In genomic region chr19:14116525-14116917, GRCh38 we compare ENCODE assay signal across 10 cellular contexts. TPM values are rescaled to one million over a fixed set of nuclear protein-coding genes. Genes with fewer than 3 reads are reported as not detected.
A peak's percentile ranks its signal among the peaks of the same experiment; 100 is the strongest.
DNase-seq lines count a peak whose midpoint lies in the region; ATAC-seq and TF ChIP-seq lines count a peak whose summit lies in the region.
"Had no signal": no experiment of that assay in that cellular context is flagged by ENCODE, and none has a peak within 500 bp of the region (broad histone marks: within the 10 kb centered on the region; RNA-seq: fewer than 3 reads in every experiment).

No MANE protein-coding gene starts in this region.

- H3K4me3 Mint-ChIP-seq in activated naive CD8-positive, alpha-beta T cell = peak overlapping the region; percentile 95

- H3K9me3 ChIP-seq in SK-N-SH = no peaks in the 10 kb centered on the region

- H3K4me1 ChIP-seq in SK-N-SH (ENCODE audit: control insufficient read depth in 1 of 2, insufficient read depth in 2 of 2, low read depth in 1 of 2, low read length in 1 of 2) = peaks cover 15 to 36% of the 10 kb centered on the region in 2 experiments

- TF ChIP-seq CTCF in SK-N-SH (IDR thresholded peaks at IDR 0.05) = no peak
- TF ChIP-seq CTCF in kidney epithelial cell (IDR thresholded peaks at IDR 0.05; ENCODE audit: insufficient read depth, low read length, poor library complexity, severe bottlenecking) = no peak

- DNase-seq in SK-N-SH (no peak), kidney epithelial cell (ENCODE audit: low read depth) (no peak), substantia nigra (lab: John Stamatoyannopoulos, UW) (peak in 1 of 49 donors; percentile 12), NCI-H524 (lab: John Stamatoyannopoulos, UW) (no peak), ecto neural progenitor cell (ENCODE audit: low spot score) (no peak)
- DNase-seq: 8988T; stimulated activated CD4-positive, alpha-beta T cell treated with anti-CD3 and anti-CD28 coated beads, Interleukin-2, amount 100 ng/mL, for 48 hours had no signal

- TF ChIP-seq EP300 in SK-N-SH (IDR thresholded peaks at IDR 0.05; ENCODE audit: borderline replicate concordance in 1 of 2, low read depth in 1 of 2, low read length in 1 of 2) = no peak

- no peaks in the 10 kb centered on the region for H4K20me1 ChIP-seq in SK-N-SH (ENCODE audit: insufficient read depth)

- H3F3A ChIP-seq in SK-N-SH (replicated peaks; ENCODE audit: insufficient read depth) = peaks cover 12% of the 10 kb centered on the region

- no peaks in the 10 kb centered on the region for H3K27me3 Mint-ChIP-seq in activated naive CD8-positive, alpha-beta T cell

- peak overlapping the region; percentile 69 for H3K9ac ChIP-seq in SK-N-SH

- H3K79me2 ChIP-seq in SK-N-SH (ENCODE audit: insufficient read depth) = peaks cover 40% of the 10 kb centered on the region

- 33% methylated on average over 6 of the region's 6 CpGs for WGBS in SK-N-SH (ENCODE audit: low lambda C conversion rate)

- H3K36me3 ChIP-seq in SK-N-SH (replicated peaks in 1 of 2; ENCODE audit: control insufficient read depth in 1 of 2, insufficient read depth in 2 of 2, low read length in 1 of 2) (no peaks in the 10 kb centered on the region), kidney epithelial cell (ENCODE audit: control insufficient read depth, insufficient read depth, low read length) (peaks cover under 1% of the 10 kb centered on the region)

- H3K27me3 ChIP-seq in SK-N-SH (ENCODE audit: insufficient read depth) (no peaks in the 10 kb centered on the region), kidney epithelial cell (ENCODE audit: control insufficient read depth, insufficient read depth, low read length) (no peaks in the 10 kb centered on the region)

- H3K4me1 Mint-ChIP-seq in activated naive CD8-positive, alpha-beta T cell (ENCODE audit: low read depth) = peaks cover 46% of the 10 kb centered on the region

- ATAC-seq in SK-N-SH treated with all-trans-retinoic acid at 6 μM for 48 hours (no peak), HG02840 (IDR thresholded peaks at IDR 0.05; ENCODE audit: low FRiP score, unreplicated experiment) (no peak)

- H2AFZ ChIP-seq in SK-N-SH (ENCODE audit: low read depth) = no peak overlapping the region

- no peaks in the 10 kb centered on the region for H3K36me3 Mint-ChIP-seq in activated naive CD8-positive, alpha-beta T cell

- no peak for TF ChIP-seq RAD21 in SK-N-SH (IDR thresholded peaks at IDR 0.05; ENCODE audit: low read length)

- POLR2A ChIA-PET in SK-N-SH (lab: Yijun Ruan, JAX) = no interaction called here

- peak overlapping the region; percentile 98 for H3K4me2 ChIP-seq in SK-N-SH

- no peaks in the 10 kb centered on the region for H3K9me3 Mint-ChIP-seq in activated naive CD8-positive, alpha-beta T cell (ENCODE audit: low read depth)

- no peak overlapping the region for H3K27ac ChIP-seq in SK-N-SH (ENCODE audit: low read depth in 2 of 2, low read length in 1 of 2)
- peak overlapping the region; percentile 52 for H3K27ac ChIP-seq in substantia nigra (ENCODE audit: low read depth, low read length, poor library complexity, severe bottlenecking)

- CTCF ChIA-PET in SK-N-SH (lab: Yijun Ruan, JAX) = interaction anchor here (1.8 to 3.5 kb wide), 2 partner anchors 44 to 232 kb away, joined by 5 to 18 read pairs; partner anchors contain the start of gene MISP3

- H3K9me2 ChIP-seq in SK-N-SH = no peaks in the 10 kb centered on the region

- peak overlapping the region; percentile 85 for H3K27ac Mint-ChIP-seq in activated naive CD8-positive, alpha-beta T cell

- H3K4me3 ChIP-seq in SK-N-SH (ENCODE audit: low read depth in 2 of 2, low read length in 1 of 2) (peak overlapping the region; percentile 79 to 80), kidney epithelial cell (ENCODE audit: low read depth, low read length) (peak overlapping the region; percentile 82)

TF ChIP-seq in SK-N-SH, 30 proteins besides CTCF, POLR2A, EP300 and RAD21 (continues in another document):
- TF ChIP-seq, protein P1, sequence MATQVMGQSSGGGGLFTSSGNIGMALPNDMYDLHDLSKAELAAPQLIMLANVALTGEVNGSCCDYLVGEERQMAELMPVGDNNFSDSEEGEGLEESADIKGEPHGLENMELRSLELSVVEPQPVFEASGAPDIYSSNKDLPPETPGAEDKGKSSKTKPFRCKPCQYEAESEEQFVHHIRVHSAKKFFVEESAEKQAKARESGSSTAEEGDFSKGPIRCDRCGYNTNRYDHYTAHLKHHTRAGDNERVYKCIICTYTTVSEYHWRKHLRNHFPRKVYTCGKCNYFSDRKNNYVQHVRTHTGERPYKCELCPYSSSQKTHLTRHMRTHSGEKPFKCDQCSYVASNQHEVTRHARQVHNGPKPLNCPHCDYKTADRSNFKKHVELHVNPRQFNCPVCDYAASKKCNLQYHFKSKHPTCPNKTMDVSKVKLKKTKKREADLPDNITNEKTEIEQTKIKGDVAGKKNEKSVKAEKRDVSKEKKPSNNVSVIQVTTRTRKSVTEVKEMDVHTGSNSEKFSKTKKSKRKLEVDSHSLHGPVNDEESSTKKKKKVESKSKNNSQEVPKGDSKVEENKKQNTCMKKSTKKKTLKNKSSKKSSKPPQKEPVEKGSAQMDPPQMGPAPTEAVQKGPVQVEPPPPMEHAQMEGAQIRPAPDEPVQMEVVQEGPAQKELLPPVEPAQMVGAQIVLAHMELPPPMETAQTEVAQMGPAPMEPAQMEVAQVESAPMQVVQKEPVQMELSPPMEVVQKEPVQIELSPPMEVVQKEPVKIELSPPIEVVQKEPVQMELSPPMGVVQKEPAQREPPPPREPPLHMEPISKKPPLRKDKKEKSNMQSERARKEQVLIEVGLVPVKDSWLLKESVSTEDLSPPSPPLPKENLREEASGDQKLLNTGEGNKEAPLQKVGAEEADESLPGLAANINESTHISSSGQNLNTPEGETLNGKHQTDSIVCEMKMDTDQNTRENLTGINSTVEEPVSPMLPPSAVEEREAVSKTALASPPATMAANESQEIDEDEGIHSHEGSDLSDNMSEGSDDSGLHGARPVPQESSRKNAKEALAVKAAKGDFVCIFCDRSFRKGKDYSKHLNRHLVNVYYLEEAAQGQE (IDR thresholded peaks at IDR 0.05; ENCODE audit: low read depth, low read length) = no peak
- no peak for TF ChIP-seq YY1 (IDR thresholded peaks at IDR 0.05; ENCODE audit: low read depth)
- TF ChIP-seq MEF2A (IDR thresholded peaks at IDR 0.05; ENCODE audit: borderline replicate concordance, low read depth) = no peak
- no peak for TF ChIP-seq SIN3A (IDR thresholded peaks at IDR 0.05; ENCODE audit: borderline replicate concordance, low read depth, low read length)
- TF ChIP-seq TAF1 (IDR thresholded peaks at IDR 0.05; ENCODE audit: borderline replicate concordance, low read depth, low read length) = no peak

TF ChIP-seq in SK-N-SH treated with all-trans-retinoic acid at 6 μM for 48 hours, 23 proteins besides CTCF, POLR2A, EP300 and RAD21 (continues in another document):
- TF ChIP-seq RARB (CRISPR knock-in tag; IDR thresholded peaks at IDR 0.05) (no peak), ESRRG (CRISPR knock-in tag; IDR thresholded peaks at IDR 0.05) (no peak), ZNF8 (CRISPR knock-in tag; IDR thresholded peaks at IDR 0.05) (no peak), CREB5 (CRISPR knock-in tag; IDR thresholded peaks at IDR 0.05; ENCODE audit: low read depth) (no peak), TCF4 (CRISPR knock-in tag; IDR thresholded peaks at IDR 0.05; ENCODE audit: borderline replicate concordance) (no peak)
- TF ChIP-seq, protein P2, sequence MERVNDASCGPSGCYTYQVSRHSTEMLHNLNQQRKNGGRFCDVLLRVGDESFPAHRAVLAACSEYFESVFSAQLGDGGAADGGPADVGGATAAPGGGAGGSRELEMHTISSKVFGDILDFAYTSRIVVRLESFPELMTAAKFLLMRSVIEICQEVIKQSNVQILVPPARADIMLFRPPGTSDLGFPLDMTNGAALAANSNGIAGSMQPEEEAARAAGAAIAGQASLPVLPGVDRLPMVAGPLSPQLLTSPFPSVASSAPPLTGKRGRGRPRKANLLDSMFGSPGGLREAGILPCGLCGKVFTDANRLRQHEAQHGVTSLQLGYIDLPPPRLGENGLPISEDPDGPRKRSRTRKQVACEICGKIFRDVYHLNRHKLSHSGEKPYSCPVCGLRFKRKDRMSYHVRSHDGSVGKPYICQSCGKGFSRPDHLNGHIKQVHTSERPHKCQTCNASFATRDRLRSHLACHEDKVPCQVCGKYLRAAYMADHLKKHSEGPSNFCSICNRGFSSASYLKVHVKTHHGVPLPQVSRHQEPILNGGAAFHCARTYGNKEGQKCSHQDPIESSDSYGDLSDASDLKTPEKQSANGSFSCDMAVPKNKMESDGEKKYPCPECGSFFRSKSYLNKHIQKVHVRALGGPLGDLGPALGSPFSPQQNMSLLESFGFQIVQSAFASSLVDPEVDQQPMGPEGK (CRISPR knock-in tag; IDR thresholded peaks at IDR 0.05; ENCODE audit: borderline replicate concordance) = no peak

RNA-seq across cellular contexts. Expression of gene PRKACA, which starts 1.0 kb away (rescaled TPM):
- 17.2 and 48.4 TPM in 2 replicates for polyA plus RNA-seq in SK-N-SH (2012; rRNA removed)
- 33.8 and 53.4 TPM in 2 replicates for polyA plus RNA-seq in SK-N-SH (2012; cell fraction: cytosol; rRNA removed)
- polyA plus RNA-seq in SK-N-SH (2012; cell fraction: nucleus; rRNA removed) = 32.5 and 44.9 TPM in 2 replicates
- total RNA-seq in kidney epithelial cell = 37.3 and 44.5 TPM in 2 replicates

RNA-seq across cellular contexts. Expression of gene ASF1B, which starts 19.9 kb away (rescaled TPM):
- polyA plus RNA-seq in SK-N-SH (2012; rRNA removed) = 17.8 and 19.0 TPM in 2 replicates
- polyA plus RNA-seq in SK-N-SH (2012; cell fraction: cytosol; rRNA removed) = 12.3 and 20.2 TPM in 2 replicates
- 9.1 and 10.0 TPM in 2 replicates for polyA plus RNA-seq in SK-N-SH (2012; cell fraction: nucleus; rRNA removed)
- 4.4 and 5.7 TPM in 2 replicates for total RNA-seq in kidney epithelial cell

RNA-seq across cellular contexts. Expression of gene SAMD1, which starts 26.0 kb away (rescaled TPM):
- polyA plus RNA-seq in SK-N-SH (2012; rRNA removed) = 11.7 and 19.0 TPM in 2 replicates
- 12.1 and 16.7 TPM in 2 replicates for polyA plus RNA-seq in SK-N-SH (2012; cell fraction: cytosol; rRNA removed)
- 24.4 and 35.4 TPM in 2 replicates for polyA plus RNA-seq in SK-N-SH (2012; cell fraction: nucleus; rRNA removed)
- 21.8 and 42.0 TPM in 2 replicates for total RNA-seq in kidney epithelial cell

RNA-seq across cellular contexts. Expression of gene C19orf67, which starts 30.9 kb away (rescaled TPM):
- polyA plus RNA-seq in SK-N-SH (2012; rRNA removed) = not detected in 2 replicates
- polyA plus RNA-seq in SK-N-SH (2012; cell fraction: cytosol; rRNA removed) = not detected in 2 replicates
- polyA plus RNA-seq in SK-N-SH (2012; cell fraction: nucleus; rRNA removed) = not detected in 2 replicates
- not detected in 2 replicates for total RNA-seq in kidney epithelial cell

RNA-seq across cellular contexts. Expression of gene MISP3, which starts 43.9 kb away (rescaled TPM):
- 1.6 and 2.6 TPM in 2 replicates for polyA plus RNA-seq in SK-N-SH (2012; rRNA removed)
- 2.0 and 2.2 TPM in 2 replicates for polyA plus RNA-seq in SK-N-SH (2012; cell fraction: cytosol; rRNA removed)
- 2.5 and 5.0 TPM in 2 replicates for polyA plus RNA-seq in SK-N-SH (2012; cell fraction: nucleus; rRNA removed)
- 0.68 and 1.5 TPM in 2 replicates for total RNA-seq in kidney epithelial cell
